6 cellular contexts compared by ENCODE assay signal in genomic region chr13:57935965-57936364, GRCh38.
"Had no signal": no experiment of that assay in that cellular context is flagged by ENCODE, and none has a peak within 500 bp of the region (broad histone marks: within the 10 kb centered on the region; RNA-seq: fewer than 3 reads in every experiment).

No MANE protein-coding gene starts in this region.

- FAIRE-seq: HTR-8/SVneo had no signal

- H3K9ac ChIP-seq: KMS-11 had no signal

- H3K4me1 Mint-ChIP-seq: IgD-negative memory B cell had no signal

- H3K27me3 Mint-ChIP-seq: IgD-negative memory B cell had no signal

- H3K4me3 Mint-ChIP-seq: IgD-negative memory B cell had no signal

- H3K27ac ChIP-seq: HL-60, KMS-11 had no signal

- H3K36me3 Mint-ChIP-seq: IgD-negative memory B cell had no signal

- H3K4me2 ChIP-seq: KMS-11 had no signal

- H3K27ac Mint-ChIP-seq: IgD-negative memory B cell had no signal

- DNase-seq: Karpas-422, KG1 had no signal
